1 cellular context compared by ENCODE assay signal in genomic region chr13:20782116-20782708, GRCh38.
TF ChIP-seq lines count a peak whose summit lies in the region.

No MANE protein-coding gene starts in this region.

TF ChIP-seq in HCT116, 20 proteins besides CTCF, POLR2A, EP300 and RAD21 (continued from another document):
- no peak for TF ChIP-seq REST (IDR thresholded peaks at IDR 0.05; ENCODE audit: low read depth)
- no peak for TF ChIP-seq SIN3A (IDR thresholded peaks at IDR 0.05; ENCODE audit: low read depth)
- TF ChIP-seq JUND (IDR thresholded peaks at IDR 0.05), result no peak
- TF ChIP-seq SRF (IDR thresholded peaks at IDR 0.05; ENCODE audit: low read depth), result no peak
